ENCODE assay signal across 8 cellular contexts in genomic region chr11:44565746-44566558, GRCh38. TPM values are rescaled to one million over a fixed set of nuclear protein-coding genes. Genes with fewer than 3 reads are reported as not detected.
DNase-seq lines count a peak whose midpoint lies in the region; ATAC-seq and TF ChIP-seq lines count a peak whose summit lies in the region.

No MANE protein-coding gene starts in this region.

- no peaks in the 10 kb centered on the region for H3K9me3 ChIP-seq in vagina

- intact Hi-C loops in lower leg skin (cut with DNase I; ENCODE audit: low total_unique reads): no loop called here
- intact Hi-C loops in vagina (cut with DNase I): no loop called here

- H3K27me3 ChIP-seq in H7 (ENCODE audit: control insufficient read depth, insufficient read depth, low read length) (peaks cover 14% of the 10 kb centered on the region), vagina (no peaks in the 10 kb centered on the region)

- peaks cover 12% of the 10 kb centered on the region for H3K36me3 Mint-ChIP-seq in activated naive CD8-positive, alpha-beta T cell treated with anti-CD3 and anti-CD28 coated beads, Interleukin-2, amount 10 ng/mL, durations not matched to agents 7 days and 5 days

- ATAC-seq in activated naive CD8-positive, alpha-beta T cell treated with anti-CD3 and anti-CD28 coated beads, Interleukin-2, amount 10 ng/mL, durations not matched to agents 7 days and 5 days (ENCODE audit: low read depth): no peak
- no peak for ATAC-seq in HG03521 (IDR thresholded peaks at IDR 0.05; ENCODE audit: unreplicated experiment)
- no peak for ATAC-seq in GM21619 (IDR thresholded peaks at IDR 0.05; ENCODE audit: unreplicated experiment)

- H3K9me3 Mint-ChIP-seq in activated naive CD8-positive, alpha-beta T cell treated with anti-CD3 and anti-CD28 coated beads, Interleukin-2, amount 10 ng/mL, durations not matched to agents 7 days and 5 days: no peaks in the 10 kb centered on the region

- peaks cover 52% of the 10 kb centered on the region for H3K4me1 Mint-ChIP-seq in activated naive CD8-positive, alpha-beta T cell treated with anti-CD3 and anti-CD28 coated beads, Interleukin-2, amount 10 ng/mL, durations not matched to agents 7 days and 5 days

- no peaks in the 10 kb centered on the region for H3K27me3 Mint-ChIP-seq in activated naive CD8-positive, alpha-beta T cell treated with anti-CD3 and anti-CD28 coated beads, Interleukin-2, amount 10 ng/mL, durations not matched to agents 7 days and 5 days

- no peak for TF ChIP-seq POLR2A in lower leg skin (IDR thresholded peaks at IDR 0.05)
- no peak for TF ChIP-seq POLR2A in vagina (IDR thresholded peaks at IDR 0.05)

- POLR2A ChIA-PET in activated naive CD8-positive, alpha-beta T cell treated with anti-CD3 and anti-CD28 coated beads, Interleukin-2, amount 10 ng/mL, durations not matched to agents 7 days and 5 days (lab: Charles Lee): interaction anchor here (0.7 to 5.3 kb wide), 13 partner anchors 8 to 514 kb away, joined by 3 to 30 read pairs (median 3); no protein-coding TSS in a partner anchor

- 18 to 19% methylated on average over 29 of the region's 29 CpGs for WGBS in lower leg skin, 2 donors

- H3K36me3 ChIP-seq in H7 (replicated peaks; ENCODE audit: control insufficient read depth, insufficient read depth, low read length) (no peaks in the 10 kb centered on the region), vagina (no peaks in the 10 kb centered on the region)

- H3K4me3 ChIP-seq in H7 (ENCODE audit: insufficient read depth, low read depth, low read length) (peak overlapping the region; percentile 68), lower leg skin (ENCODE audit: low read depth, poor library complexity, severe bottlenecking) (peak overlapping the region; percentile 48), vagina (peak overlapping the region; percentile 53 to 62)

- DNase-seq in H7 (peak; percentile 60), lower leg skin (ENCODE audit: low spot score in 2 of 2) (no peak), vagina (ENCODE audit: extremely low spot score in 2 of 2) (no peak)
- DNase-seq in activated naive CD8-positive, alpha-beta T cell treated with anti-CD3 and anti-CD28 coated beads, Interleukin-2, amount 10 ng/mL, durations not matched to agents 7 days and 5 days: no peak
- DNase-seq in activated CD4-positive, CD25-positive, alpha-beta regulatory T cell (lab: John Stamatoyannopoulos, UW): no peak

- peaks cover 76% of the 10 kb centered on the region for H3K4me1 ChIP-seq in vagina

- peak overlapping the region; percentile 88 for H3K4me3 Mint-ChIP-seq in activated naive CD8-positive, alpha-beta T cell treated with anti-CD3 and anti-CD28 coated beads, Interleukin-2, amount 10 ng/mL, durations not matched to agents 7 days and 5 days

- H3K27ac ChIP-seq in 22Rv1 (0 out of 2 replicates have a peak overlapping the region, but pooled peaks have one; percentile 25), vagina (peak overlapping the region; percentile 71)

- TF ChIP-seq CTCF in 22Rv1 (IDR thresholded peaks at IDR 0.05) (no peak; the same call in 1 of the 2 replicates), lower leg skin (IDR thresholded peaks at IDR 0.05) (no peak), vagina (IDR thresholded peaks at IDR 0.05) (peak in 1 of 3 experiments; percentile 12)

- peak overlapping the region; percentile 83 for H3K27ac Mint-ChIP-seq in activated naive CD8-positive, alpha-beta T cell treated with anti-CD3 and anti-CD28 coated beads, Interleukin-2, amount 10 ng/mL, durations not matched to agents 7 days and 5 days

RNA-seq across cellular contexts. Expression of gene CD82, which starts 0.5 kb away (rescaled TPM):
- total RNA-seq in H7 (2014; rRNA removed; shearing (Covaris generic)): 1.3 and 2.5 TPM in 2 replicates
- total RNA-seq in activated naive CD8-positive, alpha-beta T cell treated with anti-CD3 and anti-CD28 coated beads, Interleukin-2, amount 10 ng/mL, durations not matched to agents 7 days and 5 days: 10 to 100 TPM; 71.9 to 80.2 TPM
- total RNA-seq in lower leg skin (10 to 100 TPM; 47.1 to 95.4 (median 76.6) TPM), vagina (91.6 TPM)

Comparison
In these comparisons a context has a peak if more than half of its experiments do, and no peak if none do; other contexts are left out.
1. RNA of gene CD82, which starts 0.5 kb away (total RNA-seq): 91.6 TPM in vagina (single experiment), 71.9 to 80.2 TPM in activated naive CD8-positive, alpha-beta T cell treated with anti-CD3 and anti-CD28 coated beads, Interleukin-2, amount 10 ng/mL, durations not matched to agents 7 days and 5 days and 47.1 to 95.4 TPM in lower leg skin; 1.3 to 2.5 TPM in H7; every median in the first group is over 10 times any median in the second.
2. Peak in every context shown above with its lines, with median percentiles within 50 percentile points of each other: H3K4me3 ChIP-seq.